In the genomic region with DNA sequence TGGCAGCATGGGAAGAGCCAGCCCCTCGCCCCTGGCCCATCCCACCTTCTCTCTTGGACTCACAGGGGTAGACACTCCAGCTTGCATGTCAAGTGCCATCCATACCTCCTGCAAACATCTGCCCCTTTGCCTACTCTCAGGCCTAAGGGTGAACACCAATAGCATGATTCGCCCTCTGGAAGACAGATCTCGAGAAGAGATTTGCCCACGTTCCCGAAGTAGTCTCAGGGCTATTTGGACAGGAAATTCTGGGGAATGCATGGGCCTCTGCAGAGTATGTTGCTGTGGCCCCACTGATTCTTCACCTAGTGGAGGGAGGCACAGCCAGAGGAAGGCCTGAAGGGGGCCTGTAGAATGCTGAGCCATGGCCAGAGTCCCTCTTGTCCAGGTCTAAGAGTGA, we compare ENCODE assay signal across 2 cellular contexts.
TF ChIP-seq lines count a peak whose summit lies in the region.

No MANE protein-coding gene starts in this region.

TF ChIP-seq in HCT116, 20 proteins besides CTCF, POLR2A, EP300 and RAD21:
- TF ChIP-seq ELF1 (IDR thresholded peaks at IDR 0.05; ENCODE audit: borderline replicate concordance, low read depth), result no peak
- TF ChIP-seq EZH2phosphoT487 (IDR thresholded peaks at IDR 0.05; ENCODE audit: borderline replicate concordance), result no peak
- no peak for TF ChIP-seq POLR2AphosphoS5 (IDR thresholded peaks at IDR 0.05; ENCODE audit: low read depth, low read length)

TF ChIP-seq in IMR-90, 13 proteins besides CTCF, POLR2A, EP300 and RAD21:
- no peak for TF ChIP-seq MAFK (IDR thresholded peaks at IDR 0.05; ENCODE audit: low read depth, low read length)
- no peak for TF ChIP-seq RCOR1 (IDR thresholded peaks at IDR 0.05; ENCODE audit: insufficient replicate concordance, low read length)
- TF ChIP-seq FOS (IDR thresholded peaks at IDR 0.05; ENCODE audit: low read depth, low read length), result no peak
- no peak for TF ChIP-seq MAZ (IDR thresholded peaks at IDR 0.05; ENCODE audit: borderline replicate concordance, low read depth, low read length)
- no peak for TF ChIP-seq MXI1 (IDR thresholded peaks at IDR 0.05; ENCODE audit: borderline replicate concordance, low read depth, low read length)
- TF ChIP-seq, protein P1, sequence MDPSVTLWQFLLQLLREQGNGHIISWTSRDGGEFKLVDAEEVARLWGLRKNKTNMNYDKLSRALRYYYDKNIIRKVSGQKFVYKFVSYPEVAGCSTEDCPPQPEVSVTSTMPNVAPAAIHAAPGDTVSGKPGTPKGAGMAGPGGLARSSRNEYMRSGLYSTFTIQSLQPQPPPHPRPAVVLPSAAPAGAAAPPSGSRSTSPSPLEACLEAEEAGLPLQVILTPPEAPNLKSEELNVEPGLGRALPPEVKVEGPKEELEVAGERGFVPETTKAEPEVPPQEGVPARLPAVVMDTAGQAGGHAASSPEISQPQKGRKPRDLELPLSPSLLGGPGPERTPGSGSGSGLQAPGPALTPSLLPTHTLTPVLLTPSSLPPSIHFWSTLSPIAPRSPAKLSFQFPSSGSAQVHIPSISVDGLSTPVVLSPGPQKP (IDR thresholded peaks at IDR 0.05; ENCODE audit: borderline replicate concordance, low read depth, low read length), result no peak
TF ChIP-seq in IMR-90: peak in this region for 0.
